Comparison of ENCODE assay signal across 6 cellular contexts in genomic region chr2:15623481-15623796, GRCh38.
"Had no signal": no experiment of that assay in that cellular context is flagged by ENCODE, and none has a peak within 500 bp of the region (broad histone marks: within the 10 kb centered on the region; RNA-seq: fewer than 3 reads in every experiment).

No MANE protein-coding gene starts in this region.

- DNase-seq: GDM1, GF-D8 had no signal

- FAIRE-seq: GM12878, GM12891, GM18507, GM19239 had no signal
